In genomic region chr4:48130100-48130499, GRCh38 we compare ENCODE assay signal across 21 cellular contexts. TPM values are rescaled to one million over a fixed set of nuclear protein-coding genes. Genes with fewer than 3 reads are reported as not detected.
DNase-seq lines count a peak whose midpoint lies in the region; ATAC-seq and TF ChIP-seq lines count a peak whose summit lies in the region.
"Had no signal": no experiment of that assay in that cellular context is flagged by ENCODE, and none has a peak within 500 bp of the region (broad histone marks: within the 10 kb centered on the region; RNA-seq: fewer than 3 reads in every experiment).

No MANE protein-coding gene starts in this region.

- peaks cover 35% of the 10 kb centered on the region for H3K36me3 Mint-ChIP-seq in CD4-positive, CD25-positive, alpha-beta regulatory T cell
- H3K36me3 Mint-ChIP-seq in Calu3 (ENCODE audit: insufficient read depth, unreplicated experiment), result no peaks in the 10 kb centered on the region
- no peaks in the 10 kb centered on the region for H3K36me3 Mint-ChIP-seq in activated naive CD8-positive, alpha-beta T cell
- H3K36me3 Mint-ChIP-seq: brain had no signal

- peak overlapping the region; percentile 92 to 98 (median 94) for H3K4me3 Mint-ChIP-seq in CD4-positive, CD25-positive, alpha-beta regulatory T cell
- no peak overlapping the region for H3K4me3 Mint-ChIP-seq in Calu3 (ENCODE audit: low read depth, unreplicated experiment)
- H3K4me3 Mint-ChIP-seq in activated naive CD8-positive, alpha-beta T cell, result peak overlapping the region; percentile 89
- H3K4me3 Mint-ChIP-seq: brain, mesothelial cell of epicardium had no signal

- H3K36me3 ChIP-seq in CD4-positive, CD25-positive, alpha-beta regulatory T cell (ENCODE audit: control insufficient read depth, insufficient read depth, low read length), result no peaks in the 10 kb centered on the region
- peaks cover 7% of the 10 kb centered on the region; the same call in 1 of the 2 replicates for H3K36me3 ChIP-seq in MM.1S (replicated peaks; ENCODE audit: insufficient read depth, low read length)
- H3K36me3 ChIP-seq: MG63 had no signal

- no TSS peak for BruUV-seq in Calu3 (replicated peaks; lab: Mats Ljungman, UMichigan)

- H3K9me2 ChIP-seq in MM.1S (replicated peaks; ENCODE audit: insufficient read depth, low read length), result no peaks in the 10 kb centered on the region

- H4K20me1 ChIP-seq in MM.1S (ENCODE audit: insufficient read depth, low read length), result 0 out of 2 replicates have a peak, but pooled peaks cover 4% of the 10 kb centered on the region

- TF ChIP-seq POLR2A in lower leg skin (IDR thresholded peaks at IDR 0.05), result no peak

- TF ChIP-seq CTCF in Calu3 (IDR thresholded peaks at IDR 0.05; ENCODE audit: unreplicated experiment) (no peak), lower leg skin (IDR thresholded peaks at IDR 0.05) (no peak), MM.1S (IDR thresholded peaks at IDR 0.05; ENCODE audit: low read length) (no peak)

- 79 to 92% methylated on average over 7 of the region's 7 CpGs for WGBS in lower leg skin, 2 donors

- H2AFZ ChIP-seq in MM.1S (ENCODE audit: low read length), result no peak overlapping the region

- intact Hi-C loops in Calu3 (cut with micrococcal nuclease; ENCODE audit: unreplicated experiment), result no loop called here
- intact Hi-C loops in lower leg skin (cut with DNase I; ENCODE audit: low total_unique reads), result no loop called here

- H3K4me1 Mint-ChIP-seq in CD4-positive, CD25-positive, alpha-beta regulatory T cell, result peaks cover 42 to 82% (median 63%) of the 10 kb centered on the region in 4 donors
- peaks cover 26% of the 10 kb centered on the region for H3K4me1 Mint-ChIP-seq in Calu3 (ENCODE audit: low read depth, unreplicated experiment)
- peaks cover 91% of the 10 kb centered on the region for H3K4me1 Mint-ChIP-seq in activated naive CD8-positive, alpha-beta T cell (ENCODE audit: low read depth)

- peaks cover 9% of the 10 kb centered on the region for H3K27me3 Mint-ChIP-seq in CD4-positive, CD25-positive, alpha-beta regulatory T cell
- no peaks in the 10 kb centered on the region for H3K27me3 Mint-ChIP-seq in Calu3 (ENCODE audit: unreplicated experiment)
- no peaks in the 10 kb centered on the region for H3K27me3 Mint-ChIP-seq in activated naive CD8-positive, alpha-beta T cell

- peaks cover 37% of the 10 kb centered on the region for H3F3A ChIP-seq in MM.1S (ENCODE audit: insufficient read depth, low read length)

- no peak overlapping the region for H3K9ac ChIP-seq in MM.1S (ENCODE audit: low read length)

- H3K4me1 ChIP-seq in CD4-positive, CD25-positive, alpha-beta regulatory T cell (ENCODE audit: control insufficient read depth, insufficient read depth, low read length, poor library complexity, severe bottlenecking), result peaks cover 82% of the 10 kb centered on the region
- H3K4me1 ChIP-seq in mononuclear cell (ENCODE audit: insufficient read depth, low read length), result peaks cover 48% of the 10 kb centered on the region
- H3K4me1 ChIP-seq in MM.1S (ENCODE audit: low read length), result peaks cover 26% of the 10 kb centered on the region

- no peak overlapping the region for H3K4me2 ChIP-seq in MM.1S (ENCODE audit: low read depth, low read length)

- H3K27ac ChIP-seq in CD4-positive, CD25-positive, alpha-beta regulatory T cell (ENCODE audit: insufficient read depth, low read length, poor library complexity, severe bottlenecking), result peak overlapping the region; percentile 79
- H3K27ac ChIP-seq in MM.1S (ENCODE audit: low read length), result no peak overlapping the region

- no peaks in the 10 kb centered on the region for H3K79me2 ChIP-seq in MM.1S (ENCODE audit: low read length)

- CTCF ChIA-PET in Calu3 (lab: Charles Lee), result no interaction called here

- no peak for ATAC-seq in CD4-positive, CD25-positive, alpha-beta regulatory T cell (ENCODE audit: low read depth in 2 of 2)
- ATAC-seq: esophagus mucosa had no signal

- peak overlapping the region; percentile 89 for H3K4me3 ChIP-seq in CD4-positive, CD25-positive, alpha-beta regulatory T cell (ENCODE audit: low read depth, low read length)
- peak overlapping the region; percentile 5 for H3K4me3 ChIP-seq in mononuclear cell (ENCODE audit: low read length)
- H3K4me3 ChIP-seq in lower leg skin (ENCODE audit: low read depth, poor library complexity, severe bottlenecking), result no peak overlapping the region
- H3K4me3 ChIP-seq in MM.1S (ENCODE audit: low read length), result no peak overlapping the region
- H3K4me3 ChIP-seq: MG63 had no signal

- H3K9me3 ChIP-seq in CD4-positive, CD25-positive, alpha-beta regulatory T cell (ENCODE audit: control insufficient read depth in 2 of 2, low read length in 2 of 2), result no peaks in the 10 kb centered on the region
- H3K9me3 ChIP-seq in mononuclear cell (ENCODE audit: low read depth, low read length), result no peaks in the 10 kb centered on the region
- no peaks in the 10 kb centered on the region for H3K9me3 ChIP-seq in MM.1S (replicated peaks; ENCODE audit: insufficient read depth, low read length)
- H3K9me3 ChIP-seq: MG63 had no signal

- no peak for DNase-seq in CD4-positive, CD25-positive, alpha-beta regulatory T cell
- DNase-seq in Calu3, result no peak
- no peak for DNase-seq in lower leg skin (ENCODE audit: low spot score in 2 of 2)
- DNase-seq in MM.1S, result no peak
- DNase-seq in D341Med (ENCODE audit: low spot score), result no peak
- DNase-seq: activated CD4-positive, alpha-beta T cell treated with anti-CD3 and anti-CD28 coated beads, Interleukin-2, amount 50 U/mL, for 1 hour; activated effector memory CD4-positive, alpha-beta T cell treated with Interleukin-2 at 50 U/mL for 16 hours; C1 segment of cervical spinal cord; dermis blood vessel endothelial cell; glutamatergic neuron; NCI-H187; SHP77 treated with DMSO at 0.1 percent for 48 hours; T1000; trophoblast cell had no signal

- H3K9me3 Mint-ChIP-seq in CD4-positive, CD25-positive, alpha-beta regulatory T cell, result no peaks in the 10 kb centered on the region
- H3K9me3 Mint-ChIP-seq in Calu3 (ENCODE audit: low read depth, unreplicated experiment), result no peaks in the 10 kb centered on the region
- no peaks in the 10 kb centered on the region for H3K9me3 Mint-ChIP-seq in activated naive CD8-positive, alpha-beta T cell (ENCODE audit: low read depth)
- H3K9me3 Mint-ChIP-seq: brain, mesothelial cell of epicardium had no signal

- peak overlapping the region; percentile 88 to 99 (median 91) for H3K27ac Mint-ChIP-seq in CD4-positive, CD25-positive, alpha-beta regulatory T cell
- peak overlapping the region; percentile 27 for H3K27ac Mint-ChIP-seq in Calu3 (ENCODE audit: unreplicated experiment)
- peak overlapping the region; percentile 100 for H3K27ac Mint-ChIP-seq in activated naive CD8-positive, alpha-beta T cell
- H3K27ac Mint-ChIP-seq: brain had no signal

- no peaks in the 10 kb centered on the region for H3K27me3 ChIP-seq in CD4-positive, CD25-positive, alpha-beta regulatory T cell (ENCODE audit: control insufficient read depth, insufficient read depth, low read length)
- H3K27me3 ChIP-seq in mononuclear cell (ENCODE audit: insufficient read depth, low read length), result no peaks in the 10 kb centered on the region
- H3K27me3 ChIP-seq in MM.1S (replicated peaks; ENCODE audit: insufficient read depth, low read length), result no peaks in the 10 kb centered on the region
- H3K27me3 ChIP-seq: MG63 had no signal

RNA-seq across cellular contexts. Expression of gene TXK, which starts 4.0 kb away (rescaled TPM):
- 58.0 TPM for total RNA-seq in CD4-positive, CD25-positive, alpha-beta regulatory T cell
- 10 to 100 TPM; 38.3 to 77.2 (median 62.7) TPM for polyA plus RNA-seq in CD4-positive, CD25-positive, alpha-beta regulatory T cell
- total RNA-seq in Calu3 (2022), result 2.8 and 4.6 TPM in 2 replicates
- total RNA-seq in mononuclear cell, result 74.9 TPM
- total RNA-seq in lower leg skin, result 1 to 10 TPM in 3 of 4 donors, under 1 TPM in 1; 0.81 to 3.4 (median 2.2) TPM
- total RNA-seq: osteocyte had no signal

Comparison
In these comparisons a context has a peak if more than half of its experiments do, and no peak if none do; other contexts are left out.
1. H3K4me3 ChIP-seq: peak in CD4-positive, CD25-positive, alpha-beta regulatory T cell (single experiment) and mononuclear cell (single experiment); none in lower leg skin (single experiment) and MM.1S (single experiment).
2. H3K27ac Mint-ChIP-seq: peak in every context shown above with its lines; median percentile 100 in activated naive CD8-positive, alpha-beta T cell; 91 in CD4-positive, CD25-positive, alpha-beta regulatory T cell; 27 in Calu3.
3. RNA of gene TXK, which starts 4.0 kb away (total RNA-seq): 74.9 TPM in mononuclear cell (single experiment) and 58.0 TPM in CD4-positive, CD25-positive, alpha-beta regulatory T cell (single experiment); 0.81 to 3.4 TPM in lower leg skin and 2.8 to 4.6 TPM in Calu3; every median in the first group is over 10 times any median in the second.